ENCODE assay signal across 15 cellular contexts in genomic region chr2:88729061-88729745, GRCh38. TPM values are rescaled to one million over a fixed set of nuclear protein-coding genes. Genes with fewer than 3 reads are reported as not detected.
DNase-seq lines count a peak whose midpoint lies in the region; ATAC-seq, FAIRE-seq and TF ChIP-seq lines count a peak whose summit lies in the region.
"Had no signal": no experiment of that assay in that cellular context is flagged by ENCODE, and none has a peak within 500 bp of the region (broad histone marks: within the 10 kb centered on the region; RNA-seq: fewer than 3 reads in every experiment).

No MANE protein-coding gene starts in this region.

- TF ChIP-seq CTCF in keratinocyte (optimal IDR thresholded peaks at IDR 0.05 in 1 of 3, IDR thresholded peaks at IDR 0.05 in 1 of 3, conservative IDR thresholded peaks at IDR 0.05 in 1 of 3; ENCODE audit: extremely low read depth in 1 of 3, insufficient read depth in 2 of 3, low read length in 3 of 3): no peak

- dilution Hi-C loops in keratinocyte (cut with MboI; ENCODE audit: extremely low pct_ligation_motif_present, low sequenced_read_pairs): no loop called here

- no peak overlapping the region for H3K4me3 Mint-ChIP-seq in activated CD4-positive, alpha-beta T cell treated with anti-CD3 and anti-CD28 coated beads, Interleukin-2, amount 10 ng/mL, durations not matched to agents 24 days and 14 days

- H3K27ac ChIP-seq in keratinocyte (ENCODE audit: control insufficient read depth, insufficient read depth, low read length): no peak overlapping the region
- H3K27ac ChIP-seq: ovary had no signal

- H3K36me3 ChIP-seq in keratinocyte (ENCODE audit: control insufficient read depth in 2 of 2, extremely low read depth in 1 of 2, insufficient read depth in 2 of 2, low read length in 2 of 2): no peaks in the 10 kb centered on the region
- H3K36me3 ChIP-seq: MG63, ovary had no signal

- H3K9me3 Mint-ChIP-seq in activated CD4-positive, alpha-beta T cell treated with anti-CD3 and anti-CD28 coated beads, Interleukin-2, amount 10 ng/mL, durations not matched to agents 24 days and 14 days: no peaks in the 10 kb centered on the region

- H3K4me3 ChIP-seq in Jurkat, Clone E6-1 (ENCODE audit: low read length): no peak overlapping the region
- H3K4me3 ChIP-seq in keratinocyte (ENCODE audit: control insufficient read depth in 2 of 3, extremely low read depth in 1 of 3, insufficient read depth in 2 of 3, low read depth in 1 of 3, low read length in 3 of 3): no peak overlapping the region
- H3K4me3 ChIP-seq: heart left ventricle, MG63, ovary had no signal

- peaks cover 3% of the 10 kb centered on the region for H4K20me1 ChIP-seq in keratinocyte (ENCODE audit: control insufficient read depth, extremely low read depth, insufficient read depth, low read length)

- H3K27ac Mint-ChIP-seq in activated CD4-positive, alpha-beta T cell treated with anti-CD3 and anti-CD28 coated beads, Interleukin-2, amount 10 ng/mL, durations not matched to agents 24 days and 14 days: no peak overlapping the region

- peaks cover 3% of the 10 kb centered on the region for H3K79me2 ChIP-seq in keratinocyte (ENCODE audit: control insufficient read depth, insufficient read depth, low read length)

- no peaks in the 10 kb centered on the region for H3K9me1 ChIP-seq in keratinocyte (ENCODE audit: control insufficient read depth, extremely low read depth, insufficient read depth, low read length)

- intact Hi-C loops in activated CD4-positive, alpha-beta T cell treated with anti-CD3 and anti-CD28 coated beads, Interleukin-2, amount 10 ng/mL, durations not matched to agents 24 days and 14 days (cut with micrococcal nuclease): no loop called here

- H3K27me3 ChIP-seq in keratinocyte (ENCODE audit: control insufficient read depth, extremely low read depth, insufficient read depth, low read length): no peaks in the 10 kb centered on the region
- H3K27me3 ChIP-seq: heart left ventricle, MG63, ovary had no signal

- H3K27me3 Mint-ChIP-seq in activated CD4-positive, alpha-beta T cell treated with anti-CD3 and anti-CD28 coated beads, Interleukin-2, amount 10 ng/mL, durations not matched to agents 24 days and 14 days: no peaks in the 10 kb centered on the region

- no peak overlapping the region for H2AFZ ChIP-seq in keratinocyte (ENCODE audit: control insufficient read depth, low read length)

- no peak for ATAC-seq in GM18517 (IDR thresholded peaks at IDR 0.05; ENCODE audit: unreplicated experiment)

- DNase-seq in AML-193 (lab: John Stamatoyannopoulos, UW): peak; percentile 11 to 13
- peak; percentile 71 for DNase-seq in Jurkat, Clone E6-1 (ENCODE audit: low read depth, low spot score)
- DNase-seq in UCSD-AML1 (lab: John Stamatoyannopoulos, UW; ENCODE audit: unreplicated experiment): peak; percentile 80
- no peak for DNase-seq in keratinocyte (ENCODE audit: low read depth, low spot score)
- DNase-seq in GM03348 (ENCODE audit: low spot score): no peak
- DNase-seq in activated CD4-positive, alpha-beta T cell treated with anti-CD3 and anti-CD28 coated beads, Interleukin-2, amount 10 ng/mL, durations not matched to agents 24 days and 14 days: no peak
- no peak for DNase-seq in T-helper 1 cell
- DNase-seq: activated T-cell treated with anti-CD3 and anti-CD28 coated beads for 4 hours, aorta, heart left ventricle, MG63, NCI-H446 treated with DMSO at 0.1 percent for 48 hours, ovary had no signal

- H3K9ac ChIP-seq in keratinocyte (ENCODE audit: control insufficient read depth, extremely low read depth, insufficient read depth, low read length): no peak overlapping the region

- H3K4me1 Mint-ChIP-seq in activated CD4-positive, alpha-beta T cell treated with anti-CD3 and anti-CD28 coated beads, Interleukin-2, amount 10 ng/mL, durations not matched to agents 24 days and 14 days: peaks cover 12% of the 10 kb centered on the region

- peak overlapping the region; percentile 8 for H3K4me2 ChIP-seq in keratinocyte (ENCODE audit: control insufficient read depth, extremely low read depth, insufficient read depth, low read depth, low read length)

- peaks cover 24% of the 10 kb centered on the region for H3K4me1 ChIP-seq in keratinocyte (ENCODE audit: control insufficient read depth, extremely low read depth, insufficient read depth, low read length)

- FAIRE-seq in keratinocyte (lab: Jason Lieb, UNC): no peak
- FAIRE-seq: G401.6 had no signal

- H3K36me3 Mint-ChIP-seq in activated CD4-positive, alpha-beta T cell treated with anti-CD3 and anti-CD28 coated beads, Interleukin-2, amount 10 ng/mL, durations not matched to agents 24 days and 14 days (ENCODE audit: low read depth): peaks cover 3% of the 10 kb centered on the region

- H3K9me3 ChIP-seq in keratinocyte (ENCODE audit: control insufficient read depth, low read depth, low read length): no peaks in the 10 kb centered on the region
- H3K9me3 ChIP-seq: heart left ventricle, MG63, ovary had no signal

RNA-seq across cellular contexts. Expression of gene RPIA, which starts 37.7 kb away (rescaled TPM):
- 71.3 TPM for polyA plus RNA-seq in Jurkat, Clone E6-1 (2012; ENCODE audit: insufficient read depth, insufficient read length)
- polyA plus RNA-seq in keratinocyte: 6.6 to 11.4 TPM (median 7.1 TPM) in 3 replicates
- polyA plus RNA-seq in keratinocyte (2011; ENCODE audit: low read depth): 4.2 TPM
- 6.8 and 7.8 TPM in 2 replicates for polyA plus RNA-seq in keratinocyte (2011; cell fraction: cytosol; rRNA removed)
- polyA plus RNA-seq in keratinocyte (2011; cell fraction: nucleus; rRNA removed): 5.2 and 7.2 TPM in 2 replicates
- 8.6 and 10.3 TPM in 2 replicates for polyA plus RNA-seq in keratinocyte (2012; ENCODE audit: low replicate concordance)
- polyA minus RNA-seq in keratinocyte: 3.7 to 9.5 TPM (median 6.8 TPM) in 3 replicates
- polyA minus RNA-seq in keratinocyte (2011; cell fraction: cytosol; rRNA and poly(A)+ RNA removed): 4.8 TPM
- polyA minus RNA-seq in keratinocyte (2011; cell fraction: nucleus; rRNA and poly(A)+ RNA removed): 2.3 and 3.3 TPM in 2 replicates
- total RNA-seq in activated CD4-positive, alpha-beta T cell treated with anti-CD3 and anti-CD28 coated beads, Interleukin-2, amount 10 ng/mL, durations not matched to agents 24 days and 14 days: 80.6 and 86.5 TPM in 2 replicates

Comparison
In these comparisons a context has a peak if more than half of its experiments do, and no peak if none do; other contexts are left out.
1. DNase-seq: peak in AML-193 (2 of 2), Jurkat, Clone E6-1 (single experiment) and UCSD-AML1 (single experiment); none in keratinocyte (single experiment), GM03348 (single experiment), activated CD4-positive, alpha-beta T cell treated with anti-CD3 and anti-CD28 coated beads, Interleukin-2, amount 10 ng/mL, durations not matched to agents 24 days and 14 days (single experiment) and T-helper 1 cell (0 of 5).